35 cellular contexts compared by ENCODE assay signal in the genomic region with DNA sequence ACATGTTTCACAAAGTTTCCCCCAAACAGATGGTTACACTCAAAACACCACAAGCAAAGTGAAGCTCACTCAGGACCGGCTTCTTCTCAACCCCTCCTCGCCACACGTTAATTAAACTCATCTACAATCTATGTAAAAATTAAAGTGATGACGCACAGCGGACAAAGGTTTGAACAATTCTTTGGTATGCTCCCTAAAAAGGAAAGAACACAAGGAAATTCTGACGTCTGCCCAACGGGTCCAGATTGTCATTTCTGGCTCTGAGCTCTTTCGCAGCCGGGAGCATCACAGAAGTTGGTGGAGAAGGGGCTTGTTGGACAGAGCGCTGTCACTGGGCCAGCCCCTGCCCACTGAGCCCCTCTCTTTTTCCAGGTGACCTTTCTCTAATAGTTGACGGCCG.
"Had no signal": no experiment of that assay in that cellular context is flagged by ENCODE, and none has a peak within 500 bp of the region (broad histone marks: within the 10 kb centered on the region; RNA-seq: fewer than 3 reads in every experiment).

No MANE protein-coding gene starts in this region.

- H3K4me3 Mint-ChIP-seq: activated B cell treated with CpG ODN at 0.5 μM for 24 hours; activated CD4-positive, alpha-beta memory T cell treated with anti-CD3 and anti-CD28 coated beads for 36 hours; activated CD4-positive, alpha-beta T cell treated with anti-CD3 and anti-CD28 coated beads, Interleukin-2, amount 10 ng/mL, durations not matched to agents 24 days and 14 days; activated CD8-positive, alpha-beta T cell treated with anti-CD3 and anti-CD28 coated beads for 36 hours; activated naive CD4-positive, alpha-beta T cell treated with anti-CD3 and anti-CD28 coated beads, Interleukin-2, amount 10 ng/mL, durations not matched to agents 7 days and 5 days; activated naive CD4-positive, alpha-beta T cell treated with anti-CD3 and anti-CD28 coated beads, Interleukin-2, amount 50 U/mL, for 24 hours; activated naive CD8-positive, alpha-beta T cell; activated naive CD8-positive, alpha-beta T cell treated with anti-CD3 and anti-CD28 coated beads, Interleukin-2, amount 10 ng/mL, durations not matched to agents 7 days and 5 days; activated naive CD8-positive, alpha-beta T cell treated with anti-CD3 and anti-CD28 coated beads, Interleukin-2, amount 50 U/mL, for 24 hours; activated T-cell treated with anti-CD3 and anti-CD28 coated beads, Interleukin-2, amount 50 U/mL, for 4 hours; activated T-cell treated with anti-CD3 and anti-CD28 coated beads, Interleukin-2, amount 50 U/mL, for 72 hours; activated T-helper 1 cell treated with anti-CD3 and anti-CD28 coated beads, Interleukin-12 subunit alpha, Interleukin-12 subunit beta, Interleukin-2, Interleukin-4 antibody, amounts not matched to agents 30 ng/mL and 10 ng/mL and 1 ng/mL, durations not matched to agents 14 hours and 24 hours and 36 hours; activated T-helper 17 cell treated with anti-CD3 and anti-CD28 coated beads, Interleukin-2, amount 50 U/mL, for 72 hours; brain; T-helper 1 cell treated with Interleukin-12 subunit alpha and Interleukin-12 subunit beta and Interleukin-4 antibody, amounts not matched to agents 30 μg/mL and 1 μg/mL, for 36 hours; T-helper 2 cell treated with Interferon-gamma antibody and Interleukin-4, amounts not matched to agents 5 μg/mL and 100 μg/mL, for 36 hours had no signal

- H3K27ac Mint-ChIP-seq: activated B cell treated with CpG ODN at 0.5 μM for 24 hours; activated CD4-positive, alpha-beta memory T cell treated with anti-CD3 and anti-CD28 coated beads for 36 hours; activated CD4-positive, alpha-beta T cell treated with anti-CD3 and anti-CD28 coated beads, Interleukin-2, amount 10 ng/mL, durations not matched to agents 24 days and 14 days; activated CD8-positive, alpha-beta T cell treated with anti-CD3 and anti-CD28 coated beads for 36 hours; activated naive CD4-positive, alpha-beta T cell treated with anti-CD3 and anti-CD28 coated beads, Interleukin-2, amount 10 ng/mL, durations not matched to agents 7 days and 5 days; activated naive CD4-positive, alpha-beta T cell treated with anti-CD3 and anti-CD28 coated beads, Interleukin-2, amount 50 U/mL, for 24 hours; activated naive CD8-positive, alpha-beta T cell; activated naive CD8-positive, alpha-beta T cell treated with anti-CD3 and anti-CD28 coated beads, Interleukin-2, amount 10 ng/mL, durations not matched to agents 7 days and 5 days; activated naive CD8-positive, alpha-beta T cell treated with anti-CD3 and anti-CD28 coated beads, Interleukin-2, amount 50 U/mL, for 24 hours; activated T-cell treated with anti-CD3 and anti-CD28 coated beads, Interleukin-2, amount 50 U/mL, for 72 hours; activated T-helper 1 cell treated with anti-CD3 and anti-CD28 coated beads, Interleukin-12 subunit alpha, Interleukin-12 subunit beta, Interleukin-2, Interleukin-4 antibody, amounts not matched to agents 30 ng/mL and 10 ng/mL and 1 ng/mL, durations not matched to agents 14 hours and 24 hours and 36 hours; activated T-helper 17 cell treated with anti-CD3 and anti-CD28 coated beads, Interleukin-2, amount 50 U/mL, for 72 hours; brain; T-helper 1 cell treated with Interleukin-12 subunit alpha and Interleukin-12 subunit beta and Interleukin-4 antibody, amounts not matched to agents 30 μg/mL and 1 μg/mL, for 36 hours; T-helper 2 cell treated with Interferon-gamma antibody and Interleukin-4, amounts not matched to agents 5 μg/mL and 100 μg/mL, for 36 hours had no signal

- H3K27me3 Mint-ChIP-seq: activated CD8-positive, alpha-beta T cell treated with anti-CD3 and anti-CD28 coated beads for 36 hours; brain had no signal

- DNase-seq: activated B cell treated with CpG ODN at 0.5 μM for 24 hours; activated CD4-positive, alpha-beta memory T cell treated with anti-CD3 and anti-CD28 coated beads for 36 hours; activated CD4-positive, alpha-beta T cell treated with anti-CD3 and anti-CD28 coated beads for 4 hours; activated CD4-positive, alpha-beta T cell treated with anti-CD3 and anti-CD28 coated beads, Interleukin-2, amount 50 U/mL, for 1 hour; activated CD4-positive, alpha-beta T cell treated with anti-CD3 and anti-CD28 coated beads, Interleukin-2, amount 50 U/mL, for 4 hours; activated CD4-positive, CD25-positive, alpha-beta regulatory T cell treated with anti-CD3 and anti-CD28 coated beads, Interleukin-2, amount 50 U/mL, for 72 hours; activated CD8-positive, alpha-beta memory T cell treated with anti-CD3 and anti-CD28 coated beads, Interleukin-2, amount 50 U/mL, for 4 hours; activated CD8-positive, alpha-beta T cell treated with anti-CD3 and anti-CD28 coated beads for 36 hours; activated effector memory CD4-positive, alpha-beta T cell treated with anti-CD3 and anti-CD28 coated beads, Interleukin-2, amount 50 U/mL, for 16 hours; activated gamma-delta T cell treated with Interleukin-2 at 50 U/mL for 16 hours; activated naive CD4-positive, alpha-beta T cell treated with anti-CD3 and anti-CD28 coated beads, Interleukin-2, amount 10 ng/mL, durations not matched to agents 7 days and 5 days; activated naive CD4-positive, alpha-beta T cell treated with Interleukin-2 at 50 U/mL for 16 hours; activated naive CD8-positive, alpha-beta T cell treated with anti-CD3 and anti-CD28 coated beads, Interleukin-2, amount 10 ng/mL, durations not matched to agents 7 days and 5 days; activated naive CD8-positive, alpha-beta T cell treated with anti-CD3 and anti-CD28 coated beads, Interleukin-2, amount 50 U/mL, for 24 hours; activated T-cell treated with anti-CD3 and anti-CD28 coated beads for 4 hours; activated T-cell treated with anti-CD3 and anti-CD28 coated beads, Interleukin-2, amount 50 U/mL, for 1 hour; activated T-cell treated with anti-CD3 and anti-CD28 coated beads, Interleukin-2, amount 50 U/mL, for 4 hours; activated T-cell treated with anti-CD3 and anti-CD28 coated beads, Interleukin-2, amount 50 U/mL, for 72 hours; amygdala; anterior cingulate cortex; SW 1271; T-helper 1 cell; T-helper 2 cell; T-helper 9 cell had no signal

- H3K27ac ChIP-seq: ascending aorta, cardiac muscle cell, VCaP had no signal

- H3K9me3 Mint-ChIP-seq: activated CD4-positive, alpha-beta memory T cell treated with anti-CD3 and anti-CD28 coated beads for 36 hours; activated CD4-positive, alpha-beta T cell treated with anti-CD3 and anti-CD28 coated beads, Interleukin-2, amount 10 ng/mL, durations not matched to agents 24 days and 14 days; activated naive CD4-positive, alpha-beta T cell treated with anti-CD3 and anti-CD28 coated beads, Interleukin-2, amount 10 ng/mL, durations not matched to agents 7 days and 5 days; activated naive CD8-positive, alpha-beta T cell treated with anti-CD3 and anti-CD28 coated beads, Interleukin-2, amount 10 ng/mL, durations not matched to agents 7 days and 5 days; activated T-helper 1 cell treated with anti-CD3 and anti-CD28 coated beads, Interleukin-12 subunit alpha, Interleukin-12 subunit beta, Interleukin-2, Interleukin-4 antibody, amounts not matched to agents 30 ng/mL and 10 ng/mL and 1 ng/mL, durations not matched to agents 14 hours and 24 hours and 36 hours; T-helper 1 cell treated with Interleukin-12 subunit alpha and Interleukin-12 subunit beta and Interleukin-4 antibody, amounts not matched to agents 30 μg/mL and 1 μg/mL, for 36 hours; T-helper 2 cell treated with Interferon-gamma antibody and Interleukin-4, amounts not matched to agents 5 μg/mL and 100 μg/mL, for 36 hours had no signal

- ATAC-seq: activated CD8-positive, alpha-beta T cell treated with anti-CD3 and anti-CD28 coated beads for 36 hours; activated naive CD8-positive, alpha-beta T cell treated with anti-CD3 and anti-CD28 coated beads, Interleukin-2, amount 50 U/mL, for 24 hours; activated T-cell treated with anti-CD3 and anti-CD28 coated beads, Interleukin-2, amount 50 U/mL, for 4 hours; activated T-cell treated with anti-CD3 and anti-CD28 coated beads, Interleukin-2, amount 50 U/mL, for 72 hours; activated T-helper 17 cell treated with anti-CD3 and anti-CD28 coated beads, Interleukin-2, amount 50 U/mL, for 72 hours had no signal

- H3K36me3 Mint-ChIP-seq: activated CD4-positive, alpha-beta memory T cell treated with anti-CD3 and anti-CD28 coated beads for 36 hours; activated naive CD4-positive, alpha-beta T cell treated with anti-CD3 and anti-CD28 coated beads, Interleukin-2, amount 10 ng/mL, durations not matched to agents 7 days and 5 days; activated naive CD8-positive, alpha-beta T cell; activated naive CD8-positive, alpha-beta T cell treated with anti-CD3 and anti-CD28 coated beads, Interleukin-2, amount 10 ng/mL, durations not matched to agents 7 days and 5 days had no signal

- H3K4me1 Mint-ChIP-seq: activated B cell treated with CpG ODN at 0.5 μM for 24 hours; activated CD4-positive, alpha-beta T cell treated with anti-CD3 and anti-CD28 coated beads, Interleukin-2, amount 10 ng/mL, durations not matched to agents 24 days and 14 days; activated naive CD4-positive, alpha-beta T cell treated with anti-CD3 and anti-CD28 coated beads, Interleukin-2, amount 10 ng/mL, durations not matched to agents 7 days and 5 days; activated naive CD4-positive, alpha-beta T cell treated with anti-CD3 and anti-CD28 coated beads, Interleukin-2, amount 50 U/mL, for 24 hours; activated naive CD8-positive, alpha-beta T cell treated with anti-CD3 and anti-CD28 coated beads, Interleukin-2, amount 10 ng/mL, durations not matched to agents 7 days and 5 days; activated naive CD8-positive, alpha-beta T cell treated with anti-CD3 and anti-CD28 coated beads, Interleukin-2, amount 50 U/mL, for 24 hours; activated T-helper 17 cell treated with anti-CD3 and anti-CD28 coated beads, Interleukin-2, amount 50 U/mL, for 72 hours had no signal

- H3K27me3 ChIP-seq: ascending aorta, cardiac muscle cell had no signal
